16 cellular contexts compared by ENCODE assay signal in the genomic region with DNA sequence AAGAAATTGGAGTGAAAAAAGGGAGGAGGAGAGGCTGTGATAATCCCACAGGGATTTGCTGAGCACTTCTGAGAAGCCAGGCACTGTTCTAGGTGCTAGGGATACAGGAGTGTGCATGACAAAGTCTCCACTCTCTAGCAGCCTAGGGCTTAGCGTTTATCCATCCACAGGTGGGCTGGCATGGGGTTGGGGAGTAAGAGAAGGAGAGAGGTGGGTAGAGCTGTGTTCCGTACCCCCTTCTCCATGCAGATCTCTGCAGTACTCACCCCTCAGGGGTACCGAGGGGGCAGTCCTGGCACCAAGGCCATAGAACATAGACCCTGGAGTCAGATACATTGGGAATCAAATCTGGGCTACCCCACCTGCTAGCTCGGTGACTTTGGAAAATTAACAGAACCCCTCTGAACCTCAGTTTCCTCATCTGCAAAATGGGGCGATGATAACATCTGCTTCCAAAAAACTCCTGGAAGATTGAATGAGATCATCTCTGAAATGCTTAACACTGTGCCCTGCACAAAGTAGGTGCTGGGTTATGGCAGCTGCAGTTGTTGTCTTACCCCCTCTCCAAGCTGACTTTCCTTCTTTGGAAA. TPM values are rescaled to one million over a fixed set of nuclear protein-coding genes. Genes with fewer than 3 reads are reported as not detected.
DNase-seq lines count a peak whose midpoint lies in the region; ATAC-seq and FAIRE-seq lines count a peak whose summit lies in the region.
"Had no signal": no experiment of that assay in that cellular context is flagged by ENCODE, and none has a peak within 500 bp of the region (broad histone marks: within the 10 kb centered on the region; RNA-seq: fewer than 3 reads in every experiment).

No MANE protein-coding gene starts in this region.

- no peak for ATAC-seq in activated CD4-positive, alpha-beta T cell treated with anti-CD3 and anti-CD28 coated beads for 36 hours
- ATAC-seq in GM18867 (IDR thresholded peaks at IDR 0.05; ENCODE audit: unreplicated experiment), result no peak
- ATAC-seq: A549 had no signal

- peak overlapping the region; percentile 93 for H3K27ac Mint-ChIP-seq in activated CD4-positive, alpha-beta T cell treated with anti-CD3 and anti-CD28 coated beads for 36 hours
- peak overlapping the region in 2 of 3 donors; percentile 32 to 64 for H3K27ac Mint-ChIP-seq in IgD-negative memory B cell

- FAIRE-seq in small intestine (lab: Jason Lieb, UNC), result no peak
- FAIRE-seq: A549, TTC549 had no signal

- CTCF ChIA-PET in activated CD4-positive, alpha-beta T cell treated with anti-CD3 and anti-CD28 coated beads for 36 hours (lab: Charles Lee), result interaction anchor here (0.6 kb wide), 2 partner anchors 50 to 182 kb away, joined by 3 to 6 read pairs; no protein-coding TSS in a partner anchor

- DNase-seq in activated CD4-positive, alpha-beta T cell treated with anti-CD3 and anti-CD28 coated beads for 36 hours, result no peak
- DNase-seq in activated CD4-positive, alpha-beta T cell treated with anti-CD3 and anti-CD28 coated beads for 48 hours, result no peak
- DNase-seq in astrocyte of the hippocampus (ENCODE audit: low read depth, low spot score), result peak; percentile 16
- no peak for DNase-seq in small intestine
- no peak for DNase-seq in KBM-7
- DNase-seq in RKO (ENCODE audit: low spot score), result no peak
- DNase-seq: amygdala, Calu3, cortex of kidney, NCI-H1436, NCI-H2227 treated with DMSO at 0.1 percent for 48 hours had no signal

- intact Hi-C loops in activated CD4-positive, alpha-beta T cell treated with anti-CD3 and anti-CD28 coated beads for 36 hours (cut with DNase I, micrococcal nuclease), result loop anchor here in 1 of 2 experiments (2.0 kb wide), 1 partner anchor 14 kb away; no protein-coding TSS in a partner anchor

- in situ Hi-C loops in KBM-7 (cut with MboI; ENCODE audit: low pct_unique_long_range_greater_than_20kb, low sequenced_read_pairs), result no loop called here

- POLR2A ChIA-PET in activated CD4-positive, alpha-beta T cell treated with anti-CD3 and anti-CD28 coated beads for 36 hours (lab: Charles Lee), result no interaction called here

- 86 to 92% (median 92%) methylated on average over 5 of the region's 5 CpGs for WGBS in small intestine, 3 donors

- no peak overlapping the region for H3K4me3 Mint-ChIP-seq in activated CD4-positive, alpha-beta T cell treated with anti-CD3 and anti-CD28 coated beads for 36 hours
- no peak overlapping the region for H3K4me3 Mint-ChIP-seq in IgD-negative memory B cell

- no peaks in the 10 kb centered on the region for H3K27me3 Mint-ChIP-seq in activated CD4-positive, alpha-beta T cell treated with anti-CD3 and anti-CD28 coated beads for 36 hours
- H3K27me3 Mint-ChIP-seq in IgD-negative memory B cell, result peaks cover 2% of the 10 kb centered on the region

- no peak overlapping the region for H3K4me3 ChIP-seq in small intestine (ENCODE audit: low read depth in 1 of 2, low read length in 2 of 2)
- H3K4me3 ChIP-seq: A549, SJSA1 had no signal

- no peaks in the 10 kb centered on the region for H3K27me3 ChIP-seq in small intestine (ENCODE audit: control insufficient read depth in 2 of 2, insufficient read depth in 2 of 2, low read length in 2 of 2)
- H3K27me3 ChIP-seq: SJSA1 had no signal

- peaks cover 90% of the 10 kb centered on the region for H3K36me3 Mint-ChIP-seq in activated CD4-positive, alpha-beta T cell treated with anti-CD3 and anti-CD28 coated beads for 36 hours (ENCODE audit: low read depth)
- H3K36me3 Mint-ChIP-seq in IgD-negative memory B cell, result no peaks in the 10 kb centered on the region

- H3K9me3 Mint-ChIP-seq in activated CD4-positive, alpha-beta T cell treated with anti-CD3 and anti-CD28 coated beads for 36 hours (ENCODE audit: low read depth), result no peaks in the 10 kb centered on the region
- H3K9me3 Mint-ChIP-seq in IgD-negative memory B cell, result no peaks in the 10 kb centered on the region

- H3K27ac ChIP-seq in small intestine (ENCODE audit: low read depth in 1 of 2, low read length in 1 of 2), result peak overlapping the region; percentile 27 to 33
- H3K27ac ChIP-seq: SJSA1 had no signal

- peaks cover 62% of the 10 kb centered on the region for H3K4me1 Mint-ChIP-seq in activated CD4-positive, alpha-beta T cell treated with anti-CD3 and anti-CD28 coated beads for 36 hours
- H3K4me1 Mint-ChIP-seq in IgD-negative memory B cell, result peaks cover 0 to 7% (median 1%) of the 10 kb centered on the region in 3 donors

- H3K4me1 ChIP-seq in small intestine (ENCODE audit: control insufficient read depth in 2 of 2, insufficient read depth in 1 of 2, low read depth in 1 of 2, low read length in 1 of 2), result peaks cover 0 to 4% of the 10 kb centered on the region in 2 donors

- peaks cover 16 to 47% of the 10 kb centered on the region in 2 donors for H3K36me3 ChIP-seq in small intestine (ENCODE audit: control insufficient read depth in 2 of 2, insufficient read depth in 2 of 2, low read length in 2 of 2)

- no peaks in the 10 kb centered on the region for H3K9me3 ChIP-seq in small intestine (ENCODE audit: control insufficient read depth, low read depth)
- H3K9me3 ChIP-seq: A549, SJSA1 had no signal

RNA-seq across cellular contexts. Expression of a gene that starts 18.6 kb away (rescaled TPM):
- total RNA-seq in activated CD4-positive, alpha-beta T cell treated with anti-CD3 and anti-CD28 coated beads for 36 hours, result 100 to 1,000 TPM; 135 to 225 TPM
- 0.50 TPM for polyA plus RNA-seq in IgD-negative memory B cell
- polyA plus RNA-seq in small intestine, result 10 to 100 TPM; 29.2 to 41.4 (median 40.0) TPM

Comparison
In these comparisons a context has a peak if more than half of its experiments do, and no peak if none do; other contexts are left out.
1. RNA of a gene that starts 18.6 kb away (polyA plus RNA-seq): 29.2 to 41.4 TPM in small intestine; 0.50 TPM in IgD-negative memory B cell (single experiment); every median in the first group is over 10 times any median in the second.